In genomic region chr12:15629108-15629507, GRCh38 we compare ENCODE assay signal across 1 cellular context.
A peak's percentile ranks its signal among the peaks of the same experiment; 100 is the strongest.
TF ChIP-seq lines count a peak whose summit lies in the region.

No MANE protein-coding gene starts in this region.

TF ChIP-seq in HepG2, 621 proteins besides CTCF, POLR2A, EP300 and RAD21 (continued from another document and continues in another):
- TF ChIP-seq HOMEZ (CRISPR knock-in tag; IDR thresholded peaks at IDR 0.05; ENCODE audit: low read depth) (peak; percentile 97), IKZF1 (IDR thresholded peaks at IDR 0.05) (no peak), ELF1 (CRISPR knock-in tag; IDR thresholded peaks at IDR 0.05) (no peak), THAP11 (CRISPR knock-in tag; IDR thresholded peaks at IDR 0.05) (peak; percentile 58), ZNF12 (CRISPR knock-in tag; IDR thresholded peaks at IDR 0.05) (peak; percentile 27; the same call in 1 of the 2 replicates), DMAP1 (CRISPR knock-in tag; IDR thresholded peaks at IDR 0.05) (peak; percentile 53; the same call in 1 of the 2 replicates), ZBTB1 (CRISPR knock-in tag; IDR thresholded peaks at IDR 0.05; ENCODE audit: borderline replicate concordance) (no peak), ZBTB38 (CRISPR knock-in tag; IDR thresholded peaks at IDR 0.05) (no peak), ZNF225 (CRISPR knock-in tag; IDR thresholded peaks at IDR 0.05) (no peak), KAT2B (IDR thresholded peaks at IDR 0.05; ENCODE audit: borderline replicate concordance, low read depth, low read length) (no peak), ZNF18 (CRISPR knock-in tag; IDR thresholded peaks at IDR 0.05; ENCODE audit: insufficient replicate concordance) (no peak), ZNF282 (IDR thresholded peaks at IDR 0.05; ENCODE audit: partially characterized antibody) (no peak), ZNF674 (CRISPR knock-in tag; IDR thresholded peaks at IDR 0.05; ENCODE audit: low read depth) (no peak), TBL1XR1 (IDR thresholded peaks at IDR 0.05; ENCODE audit: borderline replicate concordance, low read length, partially characterized antibody) (no peak), GATAD1 (CRISPR knock-in tag; IDR thresholded peaks at IDR 0.05) (0 out of 2 replicates have a peak, but pooled peaks have one; percentile 31), ZFAT (CRISPR knock-in tag; conservative IDR thresholded peaks at IDR 0.05) (no peak), KDM5B (CRISPR knock-in tag; IDR thresholded peaks at IDR 0.05; ENCODE audit: borderline replicate concordance) (no peak), SETDB1 (CRISPR knock-in tag; IDR thresholded peaks at IDR 0.05; ENCODE audit: borderline replicate concordance) (no peak), ATF1 (CRISPR knock-in tag; IDR thresholded peaks at IDR 0.05) (0 out of 2 replicates have a peak, but pooled peaks have one; percentile 56), PAX8 (CRISPR knock-in tag; IDR thresholded peaks at IDR 0.05; ENCODE audit: borderline replicate concordance) (no peak), SIX4 (CRISPR knock-in tag; IDR thresholded peaks at IDR 0.05) (no peak), GTF3A (CRISPR knock-in tag; conservative IDR thresholded peaks at IDR 0.05) (no peak), NFE2 (CRISPR knock-in tag; IDR thresholded peaks at IDR 0.05) (no peak), NR2F2 (IDR thresholded peaks at IDR 0.05; ENCODE audit: borderline replicate concordance, low read depth) (no peak), NFATC3 (CRISPR knock-in tag; IDR thresholded peaks at IDR 0.05) (no peak), IKZF4 (CRISPR knock-in tag; IDR thresholded peaks at IDR 0.05; ENCODE audit: borderline replicate concordance, low read depth, not compliant biosample characterization) (no peak), PTBP1 (IDR thresholded peaks at IDR 0.05; ENCODE audit: low read depth, low read length, poor library complexity, severe bottlenecking) (no peak), ZNF232 (CRISPR knock-in tag; IDR thresholded peaks at IDR 0.05; ENCODE audit: borderline replicate concordance) (no peak), KLF11 (CRISPR knock-in tag; IDR thresholded peaks at IDR 0.05) (no peak), RAD51 (IDR thresholded peaks at IDR 0.05; ENCODE audit: borderline replicate concordance) (no peak), ZSCAN12 (CRISPR knock-in tag; IDR thresholded peaks at IDR 0.05) (no peak), RBM39 (IDR thresholded peaks at IDR 0.05; ENCODE audit: low read depth, low read length, poor library complexity, severe bottlenecking) (no peak), KLF15 (CRISPR knock-in tag; IDR thresholded peaks at IDR 0.05; ENCODE audit: borderline replicate concordance) (no peak)
- TF ChIP-seq, protein P1, sequence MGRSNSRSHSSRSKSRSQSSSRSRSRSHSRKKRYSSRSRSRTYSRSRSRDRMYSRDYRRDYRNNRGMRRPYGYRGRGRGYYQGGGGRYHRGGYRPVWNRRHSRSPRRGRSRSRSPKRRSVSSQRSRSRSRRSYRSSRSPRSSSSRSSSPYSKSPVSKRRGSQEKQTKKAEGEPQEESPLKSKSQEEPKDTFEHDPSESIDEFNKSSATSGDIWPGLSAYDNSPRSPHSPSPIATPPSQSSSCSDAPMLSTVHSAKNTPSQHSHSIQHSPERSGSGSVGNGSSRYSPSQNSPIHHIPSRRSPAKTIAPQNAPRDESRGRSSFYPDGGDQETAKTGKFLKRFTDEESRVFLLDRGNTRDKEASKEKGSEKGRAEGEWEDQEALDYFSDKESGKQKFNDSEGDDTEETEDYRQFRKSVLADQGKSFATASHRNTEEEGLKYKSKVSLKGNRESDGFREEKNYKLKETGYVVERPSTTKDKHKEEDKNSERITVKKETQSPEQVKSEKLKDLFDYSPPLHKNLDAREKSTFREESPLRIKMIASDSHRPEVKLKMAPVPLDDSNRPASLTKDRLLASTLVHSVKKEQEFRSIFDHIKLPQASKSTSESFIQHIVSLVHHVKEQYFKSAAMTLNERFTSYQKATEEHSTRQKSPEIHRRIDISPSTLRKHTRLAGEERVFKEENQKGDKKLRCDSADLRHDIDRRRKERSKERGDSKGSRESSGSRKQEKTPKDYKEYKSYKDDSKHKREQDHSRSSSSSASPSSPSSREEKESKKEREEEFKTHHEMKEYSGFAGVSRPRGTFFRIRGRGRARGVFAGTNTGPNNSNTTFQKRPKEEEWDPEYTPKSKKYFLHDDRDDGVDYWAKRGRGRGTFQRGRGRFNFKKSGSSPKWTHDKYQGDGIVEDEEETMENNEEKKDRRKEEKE (IDR thresholded peaks at IDR 0.05), result no peak
- TF ChIP-seq, protein P2, sequence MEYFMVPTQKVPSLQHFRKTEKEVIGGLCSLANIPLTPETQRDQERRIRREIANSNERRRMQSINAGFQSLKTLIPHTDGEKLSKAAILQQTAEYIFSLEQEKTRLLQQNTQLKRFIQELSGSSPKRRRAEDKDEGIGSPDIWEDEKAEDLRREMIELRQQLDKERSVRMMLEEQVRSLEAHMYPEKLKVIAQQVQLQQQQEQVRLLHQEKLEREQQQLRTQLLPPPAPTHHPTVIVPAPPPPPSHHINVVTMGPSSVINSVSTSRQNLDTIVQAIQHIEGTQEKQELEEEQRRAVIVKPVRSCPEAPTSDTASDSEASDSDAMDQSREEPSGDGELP (IDR thresholded peaks at IDR 0.05; ENCODE audit: borderline replicate concordance, low read depth), result peak; percentile 16; the same call in 1 of the 2 replicates
- TF ChIP-seq, protein P3, sequence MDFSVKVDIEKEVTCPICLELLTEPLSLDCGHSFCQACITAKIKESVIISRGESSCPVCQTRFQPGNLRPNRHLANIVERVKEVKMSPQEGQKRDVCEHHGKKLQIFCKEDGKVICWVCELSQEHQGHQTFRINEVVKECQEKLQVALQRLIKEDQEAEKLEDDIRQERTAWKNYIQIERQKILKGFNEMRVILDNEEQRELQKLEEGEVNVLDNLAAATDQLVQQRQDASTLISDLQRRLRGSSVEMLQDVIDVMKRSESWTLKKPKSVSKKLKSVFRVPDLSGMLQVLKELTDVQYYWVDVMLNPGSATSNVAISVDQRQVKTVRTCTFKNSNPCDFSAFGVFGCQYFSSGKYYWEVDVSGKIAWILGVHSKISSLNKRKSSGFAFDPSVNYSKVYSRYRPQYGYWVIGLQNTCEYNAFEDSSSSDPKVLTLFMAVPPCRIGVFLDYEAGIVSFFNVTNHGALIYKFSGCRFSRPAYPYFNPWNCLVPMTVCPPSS (IDR thresholded peaks at IDR 0.05), result no peak
- TF ChIP-seq, protein P4, sequence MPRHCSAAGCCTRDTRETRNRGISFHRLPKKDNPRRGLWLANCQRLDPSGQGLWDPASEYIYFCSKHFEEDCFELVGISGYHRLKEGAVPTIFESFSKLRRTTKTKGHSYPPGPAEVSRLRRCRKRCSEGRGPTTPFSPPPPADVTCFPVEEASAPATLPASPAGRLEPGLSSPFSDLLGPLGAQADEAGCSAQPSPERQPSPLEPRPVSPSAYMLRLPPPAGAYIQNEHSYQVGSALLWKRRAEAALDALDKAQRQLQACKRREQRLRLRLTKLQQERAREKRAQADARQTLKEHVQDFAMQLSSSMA (CRISPR knock-in tag; IDR thresholded peaks at IDR 0.05), result no peak
- TF ChIP-seq, protein P5, sequence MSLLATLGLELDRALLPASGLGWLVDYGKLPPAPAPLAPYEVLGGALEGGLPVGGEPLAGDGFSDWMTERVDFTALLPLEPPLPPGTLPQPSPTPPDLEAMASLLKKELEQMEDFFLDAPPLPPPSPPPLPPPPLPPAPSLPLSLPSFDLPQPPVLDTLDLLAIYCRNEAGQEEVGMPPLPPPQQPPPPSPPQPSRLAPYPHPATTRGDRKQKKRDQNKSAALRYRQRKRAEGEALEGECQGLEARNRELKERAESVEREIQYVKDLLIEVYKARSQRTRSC (CRISPR knock-in tag; IDR thresholded peaks at IDR 0.05; ENCODE audit: low read depth), result no peak
- TF ChIP-seq, protein P6, sequence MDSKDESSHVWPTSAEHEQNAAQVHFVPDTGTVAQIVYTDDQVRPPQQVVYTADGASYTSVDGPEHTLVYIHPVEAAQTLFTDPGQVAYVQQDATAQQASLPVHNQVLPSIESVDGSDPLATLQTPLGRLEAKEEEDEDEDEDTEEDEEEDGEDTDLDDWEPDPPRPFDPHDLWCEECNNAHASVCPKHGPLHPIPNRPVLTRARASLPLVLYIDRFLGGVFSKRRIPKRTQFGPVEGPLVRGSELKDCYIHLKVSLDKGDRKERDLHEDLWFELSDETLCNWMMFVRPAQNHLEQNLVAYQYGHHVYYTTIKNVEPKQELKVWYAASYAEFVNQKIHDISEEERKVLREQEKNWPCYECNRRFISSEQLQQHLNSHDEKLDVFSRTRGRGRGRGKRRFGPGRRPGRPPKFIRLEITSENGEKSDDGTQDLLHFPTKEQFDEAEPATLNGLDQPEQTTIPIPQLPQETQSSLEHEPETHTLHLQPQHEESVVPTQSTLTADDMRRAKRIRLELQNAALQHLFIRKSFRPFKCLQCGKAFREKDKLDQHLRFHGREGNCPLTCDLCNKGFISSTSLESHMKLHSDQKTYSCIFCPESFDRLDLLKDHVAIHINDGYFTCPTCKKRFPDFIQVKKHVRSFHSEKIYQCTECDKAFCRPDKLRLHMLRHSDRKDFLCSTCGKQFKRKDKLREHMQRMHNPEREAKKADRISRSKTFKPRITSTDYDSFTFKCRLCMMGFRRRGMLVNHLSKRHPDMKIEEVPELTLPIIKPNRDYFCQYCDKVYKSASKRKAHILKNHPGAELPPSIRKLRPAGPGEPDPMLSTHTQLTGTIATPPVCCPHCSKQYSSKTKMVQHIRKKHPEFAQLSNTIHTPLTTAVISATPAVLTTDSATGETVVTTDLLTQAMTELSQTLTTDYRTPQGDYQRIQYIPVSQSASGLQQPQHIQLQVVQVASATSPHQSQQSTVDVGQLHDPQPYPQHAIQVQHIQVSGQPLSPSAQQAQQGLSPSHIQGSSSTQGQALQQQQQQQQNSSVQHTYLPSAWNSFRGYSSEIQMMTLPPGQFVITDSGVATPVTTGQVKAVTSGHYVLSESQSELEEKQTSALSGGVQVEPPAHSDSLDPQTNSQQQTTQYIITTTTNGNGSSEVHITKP (CRISPR knock-in tag; IDR thresholded peaks at IDR 0.05; ENCODE audit: low read depth), result no peak
- TF ChIP-seq, protein P7, sequence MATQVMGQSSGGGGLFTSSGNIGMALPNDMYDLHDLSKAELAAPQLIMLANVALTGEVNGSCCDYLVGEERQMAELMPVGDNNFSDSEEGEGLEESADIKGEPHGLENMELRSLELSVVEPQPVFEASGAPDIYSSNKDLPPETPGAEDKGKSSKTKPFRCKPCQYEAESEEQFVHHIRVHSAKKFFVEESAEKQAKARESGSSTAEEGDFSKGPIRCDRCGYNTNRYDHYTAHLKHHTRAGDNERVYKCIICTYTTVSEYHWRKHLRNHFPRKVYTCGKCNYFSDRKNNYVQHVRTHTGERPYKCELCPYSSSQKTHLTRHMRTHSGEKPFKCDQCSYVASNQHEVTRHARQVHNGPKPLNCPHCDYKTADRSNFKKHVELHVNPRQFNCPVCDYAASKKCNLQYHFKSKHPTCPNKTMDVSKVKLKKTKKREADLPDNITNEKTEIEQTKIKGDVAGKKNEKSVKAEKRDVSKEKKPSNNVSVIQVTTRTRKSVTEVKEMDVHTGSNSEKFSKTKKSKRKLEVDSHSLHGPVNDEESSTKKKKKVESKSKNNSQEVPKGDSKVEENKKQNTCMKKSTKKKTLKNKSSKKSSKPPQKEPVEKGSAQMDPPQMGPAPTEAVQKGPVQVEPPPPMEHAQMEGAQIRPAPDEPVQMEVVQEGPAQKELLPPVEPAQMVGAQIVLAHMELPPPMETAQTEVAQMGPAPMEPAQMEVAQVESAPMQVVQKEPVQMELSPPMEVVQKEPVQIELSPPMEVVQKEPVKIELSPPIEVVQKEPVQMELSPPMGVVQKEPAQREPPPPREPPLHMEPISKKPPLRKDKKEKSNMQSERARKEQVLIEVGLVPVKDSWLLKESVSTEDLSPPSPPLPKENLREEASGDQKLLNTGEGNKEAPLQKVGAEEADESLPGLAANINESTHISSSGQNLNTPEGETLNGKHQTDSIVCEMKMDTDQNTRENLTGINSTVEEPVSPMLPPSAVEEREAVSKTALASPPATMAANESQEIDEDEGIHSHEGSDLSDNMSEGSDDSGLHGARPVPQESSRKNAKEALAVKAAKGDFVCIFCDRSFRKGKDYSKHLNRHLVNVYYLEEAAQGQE (IDR thresholded peaks at IDR 0.05; ENCODE audit: borderline replicate concordance in 1 of 2, low read depth in 1 of 2, low read length in 2 of 2), result peak in 1 of 2 experiments; percentile 18; a peak in 1 of 4 replicates
- TF ChIP-seq, protein P8, sequence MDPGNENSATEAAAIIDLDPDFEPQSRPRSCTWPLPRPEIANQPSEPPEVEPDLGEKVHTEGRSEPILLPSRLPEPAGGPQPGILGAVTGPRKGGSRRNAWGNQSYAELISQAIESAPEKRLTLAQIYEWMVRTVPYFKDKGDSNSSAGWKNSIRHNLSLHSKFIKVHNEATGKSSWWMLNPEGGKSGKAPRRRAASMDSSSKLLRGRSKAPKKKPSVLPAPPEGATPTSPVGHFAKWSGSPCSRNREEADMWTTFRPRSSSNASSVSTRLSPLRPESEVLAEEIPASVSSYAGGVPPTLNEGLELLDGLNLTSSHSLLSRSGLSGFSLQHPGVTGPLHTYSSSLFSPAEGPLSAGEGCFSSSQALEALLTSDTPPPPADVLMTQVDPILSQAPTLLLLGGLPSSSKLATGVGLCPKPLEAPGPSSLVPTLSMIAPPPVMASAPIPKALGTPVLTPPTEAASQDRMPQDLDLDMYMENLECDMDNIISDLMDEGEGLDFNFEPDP (CRISPR knock-in tag; conservative IDR thresholded peaks at IDR 0.05), result no peak
